ENCODE assay signal across 17 cellular contexts in the genomic region with DNA sequence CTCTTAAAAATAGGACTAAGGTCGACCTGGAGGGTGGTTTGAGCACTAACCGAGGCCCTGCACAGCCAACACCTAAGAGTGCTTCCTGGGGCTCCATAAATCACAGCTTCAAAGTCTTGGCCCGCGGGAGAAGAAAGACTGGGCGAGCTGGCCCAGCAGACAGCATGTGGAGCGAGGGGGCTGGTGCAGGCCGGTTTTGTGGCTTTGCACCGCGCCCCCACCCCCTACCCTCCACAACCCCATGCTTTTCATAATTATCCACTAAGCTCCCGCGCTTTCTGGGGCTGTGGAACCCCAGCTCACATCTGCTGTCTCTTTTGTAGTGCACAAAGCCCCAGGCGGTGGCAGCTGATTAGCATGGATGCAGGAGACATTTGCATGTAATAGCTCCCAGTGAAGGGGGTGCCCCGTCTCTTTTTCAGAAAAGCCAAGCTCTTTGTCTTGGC. TPM values are rescaled to one million over a fixed set of nuclear protein-coding genes. Genes with fewer than 3 reads are reported as not detected.
A peak's percentile ranks its signal among the peaks of the same experiment; 100 is the strongest.
DNase-seq lines count a peak whose midpoint lies in the region; ATAC-seq, FAIRE-seq and TF ChIP-seq lines count a peak whose summit lies in the region.
"Had no signal": no experiment of that assay in that cellular context is flagged by ENCODE, and none has a peak within 500 bp of the region (broad histone marks: within the 10 kb centered on the region; RNA-seq: fewer than 3 reads in every experiment).

No MANE protein-coding gene starts in this region.

- peaks cover 3% of the 10 kb centered on the region for H3K4me1 Mint-ChIP-seq in activated naive CD8-positive, alpha-beta T cell treated with anti-CD3 and anti-CD28 coated beads, Interleukin-2, amount 50 U/mL, for 24 hours

- DNase-seq in GM12891 (ENCODE audit: insufficient read length, low spot score) (peak; percentile 61), NCI-H2107 treated with DMSO at 0.1 percent for 48 hours (lab: John Stamatoyannopoulos, UW; ENCODE audit: unreplicated experiment) (peak; percentile 84), prostate gland (ENCODE audit: low spot score) (peak; percentile 25), T-helper 9 cell (no peak), RPMI8226 (no peak)
- no peak for DNase-seq in activated naive CD8-positive, alpha-beta T cell treated with anti-CD3 and anti-CD28 coated beads, Interleukin-2, amount 50 U/mL, for 24 hours
- DNase-seq: activated T-cell treated with anti-CD3 and anti-CD28 coated beads, Interleukin-2, amount 50 U/mL, for 1 hour; foreskin keratinocyte; NCI-H2029 treated with DMSO at 0.1 percent for 48 hours; Right ventricle myocardium superior had no signal

- H3K9me3 ChIP-seq in ectodermal cell (ENCODE audit: control insufficient read depth, low read length) = no peaks in the 10 kb centered on the region
- H3K9me3 ChIP-seq in prostate gland = no peaks in the 10 kb centered on the region
- H3K9me3 ChIP-seq: BLaER1 treated with 17β-estradiol and CSF1 and Interleukin-3, amounts not matched to agents 10 nM and 100 nM; neutrophil had no signal

- no peak for ATAC-seq in activated naive CD8-positive, alpha-beta T cell treated with anti-CD3 and anti-CD28 coated beads, Interleukin-2, amount 50 U/mL, for 24 hours
- ATAC-seq in HG02852 (IDR thresholded peaks at IDR 0.05; ENCODE audit: unreplicated experiment) = no peak

- no peaks in the 10 kb centered on the region for H3K27me3 Mint-ChIP-seq in activated naive CD8-positive, alpha-beta T cell treated with anti-CD3 and anti-CD28 coated beads, Interleukin-2, amount 50 U/mL, for 24 hours
- H3K27me3 Mint-ChIP-seq: dendritic cell treated with granulocyte-macrophage colony-stimulating factor and Interleukin-4, amounts not matched to agents 40 ng/mL and 50 ng/mL, for 4 days; IgD-negative memory B cell had no signal

- H3K36me3 ChIP-seq in ectodermal cell (ENCODE audit: control insufficient read depth, insufficient read depth, low read length) (no peaks in the 10 kb centered on the region), prostate gland (no peaks in the 10 kb centered on the region)
- H3K36me3 ChIP-seq: neutrophil had no signal

- H3K27me3 ChIP-seq in ectodermal cell (ENCODE audit: control insufficient read depth, insufficient read depth, low read length, poor library complexity, severe bottlenecking) (no peaks in the 10 kb centered on the region), prostate gland (replicated peaks; ENCODE audit: insufficient read depth) (no peaks in the 10 kb centered on the region)
- H3K27me3 ChIP-seq: BLaER1 treated with 17β-estradiol and CSF1 and Interleukin-3, amounts not matched to agents 10 nM and 100 nM; foreskin keratinocyte; neutrophil had no signal

- H3K27ac Mint-ChIP-seq in activated naive CD8-positive, alpha-beta T cell treated with anti-CD3 and anti-CD28 coated beads, Interleukin-2, amount 50 U/mL, for 24 hours = no peak overlapping the region
- H3K27ac Mint-ChIP-seq: dendritic cell treated with granulocyte-macrophage colony-stimulating factor and Interleukin-4, amounts not matched to agents 40 ng/mL and 50 ng/mL, for 4 days had no signal

- 8 to 13% methylated on average over 13 of the region's 13 CpGs for WGBS in ectodermal cell, 2 experiments
- WGBS in prostate gland = 22% methylated on average over 13 of the region's 13 CpGs

- H3K27ac ChIP-seq in ectodermal cell (ENCODE audit: insufficient read depth, low read depth, low read length, poor library complexity, severe bottlenecking) (peak overlapping the region; percentile 67), prostate gland (no peak overlapping the region)
- H3K27ac ChIP-seq: foreskin keratinocyte, neutrophil, VCaP had no signal

- no peak overlapping the region for H3K4me3 Mint-ChIP-seq in activated naive CD8-positive, alpha-beta T cell treated with anti-CD3 and anti-CD28 coated beads, Interleukin-2, amount 50 U/mL, for 24 hours
- H3K4me3 Mint-ChIP-seq: dendritic cell treated with granulocyte-macrophage colony-stimulating factor and Interleukin-4, amounts not matched to agents 40 ng/mL and 50 ng/mL, for 4 days had no signal

- H3K4me1 ChIP-seq in ectodermal cell (ENCODE audit: control insufficient read depth, insufficient read depth, low read length) = peaks cover 55% of the 10 kb centered on the region
- H3K4me1 ChIP-seq in prostate gland (replicated peaks) = peaks cover 18% of the 10 kb centered on the region

- FAIRE-seq in GM12891 (lab: Jason Lieb, UNC) = no peak

- H3K9me3 Mint-ChIP-seq in activated naive CD8-positive, alpha-beta T cell treated with anti-CD3 and anti-CD28 coated beads, Interleukin-2, amount 50 U/mL, for 24 hours = no peaks in the 10 kb centered on the region
- H3K9me3 Mint-ChIP-seq: dendritic cell treated with granulocyte-macrophage colony-stimulating factor and Interleukin-4, amounts not matched to agents 40 ng/mL and 50 ng/mL, for 4 days; IgD-negative memory B cell had no signal

- no peak for TF ChIP-seq CTCF in prostate gland (IDR thresholded peaks at IDR 0.05)

- H3K36me3 Mint-ChIP-seq in activated naive CD8-positive, alpha-beta T cell treated with anti-CD3 and anti-CD28 coated beads, Interleukin-2, amount 50 U/mL, for 24 hours (ENCODE audit: low read depth) = no peaks in the 10 kb centered on the region
- H3K36me3 Mint-ChIP-seq: IgD-negative memory B cell had no signal

- no peak for TF ChIP-seq POLR2A in GM12891 (IDR thresholded peaks at IDR 0.05; ENCODE audit: low read depth, low read length)
- TF ChIP-seq POLR2A in prostate gland (IDR thresholded peaks at IDR 0.05) = no peak

- intact Hi-C loops in prostate gland (cut with DNase I) = no loop called here

- H3K4me3 ChIP-seq in ectodermal cell (ENCODE audit: insufficient read depth, low read depth, low read length) = no peak overlapping the region
- no peak overlapping the region for H3K4me3 ChIP-seq in prostate gland
- H3K4me3 ChIP-seq: BLaER1 treated with 17β-estradiol and CSF1 and Interleukin-3, amounts not matched to agents 10 nM and 100 nM had no signal

TF ChIP-seq in GM12891, 5 proteins besides CTCF, POLR2A, EP300 and RAD21:
- TF ChIP-seq POLR2AphosphoS5 (IDR thresholded peaks at IDR 0.05; ENCODE audit: low read depth, low read length) = no peak
- no peak for TF ChIP-seq PAX5 (IDR thresholded peaks at IDR 0.05; ENCODE audit: insufficient read depth, low read length, severe bottlenecking)
- peak; percentile 71; the same call in 1 of the 2 replicates for TF ChIP-seq POU2F2 (IDR thresholded peaks at IDR 0.05; ENCODE audit: low read depth, low read length)

RNA-seq across cellular contexts. Expression of a gene that starts 17.1 kb away (rescaled TPM):
- polyA plus RNA-seq in GM12891 (2012; ENCODE audit: low read depth, missing spikeins) = 55.0 TPM
- 151 TPM for polyA plus RNA-seq in ectodermal cell (2013, experiment 1 of 4)
- polyA plus RNA-seq in ectodermal cell (2013, experiment 2 of 4) = 136 TPM
- 121 TPM for polyA plus RNA-seq in ectodermal cell (2013, experiment 3 of 4)
- polyA plus RNA-seq in ectodermal cell (2013, experiment 4 of 4) = 130 TPM
- total RNA-seq in prostate gland = 10 to 100 TPM; 14.5 to 54.4 TPM

RNA-seq across cellular contexts. Expression of a gene that starts 40.0 kb away (rescaled TPM):
- polyA plus RNA-seq in GM12891 (2012; ENCODE audit: low read depth, missing spikeins) = 27.8 TPM
- 29.6 TPM for polyA plus RNA-seq in ectodermal cell (2013, experiment 1 of 4)
- 32.0 TPM for polyA plus RNA-seq in ectodermal cell (2013, experiment 2 of 4)
- 27.9 TPM for polyA plus RNA-seq in ectodermal cell (2013, experiment 3 of 4)
- polyA plus RNA-seq in ectodermal cell (2013, experiment 4 of 4) = 33.0 TPM
- total RNA-seq in prostate gland = 10 to 100 TPM; 84.8 to 87.1 TPM

RNA-seq across cellular contexts. Expression of a gene that starts 40.2 kb away (rescaled TPM):
- 14.2 TPM for polyA plus RNA-seq in GM12891 (2012; ENCODE audit: low read depth, missing spikeins)
- polyA plus RNA-seq in ectodermal cell (2013, experiment 1 of 4) = 22.1 TPM
- 25.9 TPM for polyA plus RNA-seq in ectodermal cell (2013, experiment 2 of 4)
- polyA plus RNA-seq in ectodermal cell (2013, experiment 3 of 4) = 22.0 TPM
- polyA plus RNA-seq in ectodermal cell (2013, experiment 4 of 4) = 22.9 TPM
- 10 to 100 TPM; 34.9 to 47.9 TPM for total RNA-seq in prostate gland

RNA-seq across cellular contexts. Expression of a gene that starts 40.2 kb away (rescaled TPM):
- 5.8 TPM for polyA plus RNA-seq in GM12891 (2012; ENCODE audit: low read depth, missing spikeins)
- polyA plus RNA-seq in ectodermal cell (2013, experiment 1 of 4) = not detected
- not detected for polyA plus RNA-seq in ectodermal cell (2013, experiment 2 of 4)
- polyA plus RNA-seq in ectodermal cell (2013, experiment 3 of 4) = 0.64 TPM
- 0.24 TPM for polyA plus RNA-seq in ectodermal cell (2013, experiment 4 of 4)
- 1 to 10 TPM in 1 of 2 donors, under 1 TPM in 1; 0.91 to 6.4 TPM for total RNA-seq in prostate gland
- total RNA-seq: foreskin keratinocyte had no signal

RNA-seq across cellular contexts. Expression of a gene that starts 52.4 kb away (rescaled TPM):
- polyA plus RNA-seq in GM12891 (2012; ENCODE audit: low read depth, missing spikeins) = 12.4 TPM
- 36.8 TPM for polyA plus RNA-seq in ectodermal cell (2013, experiment 1 of 4)
- polyA plus RNA-seq in ectodermal cell (2013, experiment 2 of 4) = 38.9 TPM
- 35.0 TPM for polyA plus RNA-seq in ectodermal cell (2013, experiment 3 of 4)
- 39.7 TPM for polyA plus RNA-seq in ectodermal cell (2013, experiment 4 of 4)
- total RNA-seq in prostate gland = 10 to 100 TPM; 41.9 to 47.8 TPM

Comparison
In these comparisons a context has a peak if more than half of its experiments do, and no peak if none do; other contexts are left out.
1. DNase-seq: peak in GM12891 (single experiment), NCI-H2107 treated with DMSO at 0.1 percent for 48 hours (single experiment) and prostate gland (single experiment); none in activated naive CD8-positive, alpha-beta T cell treated with anti-CD3 and anti-CD28 coated beads, Interleukin-2, amount 50 U/mL, for 24 hours (single experiment), T-helper 9 cell (single experiment) and RPMI8226 (single experiment).